ENCODE assay signal across 1 cellular context in genomic region chr19:54203151-54203611, GRCh38.
TF ChIP-seq lines count a peak whose summit lies in the region.

No MANE protein-coding gene starts in this region.

TF ChIP-seq in HepG2, 621 proteins besides CTCF, POLR2A, EP300 and RAD21 (continued from another document):
- TF ChIP-seq ZFP41 (CRISPR knock-in tag; IDR thresholded peaks at IDR 0.05; ENCODE audit: borderline replicate concordance) (no peak), THAP11 (CRISPR knock-in tag; IDR thresholded peaks at IDR 0.05) (peak; percentile 19; the same call in 1 of the 2 replicates), HMG20A (CRISPR knock-in tag; IDR thresholded peaks at IDR 0.05; ENCODE audit: borderline replicate concordance) (peak; percentile 47; the same call in 1 of the 2 replicates), ZNF570 (CRISPR knock-in tag; IDR thresholded peaks at IDR 0.05; ENCODE audit: borderline replicate concordance) (no peak), LCORL (IDR thresholded peaks at IDR 0.05) (no peak), LCORL (CRISPR knock-in tag; IDR thresholded peaks at IDR 0.05) (no peak), ZNF331 (CRISPR knock-in tag; IDR thresholded peaks at IDR 0.05) (no peak), MXD1 (CRISPR knock-in tag; IDR thresholded peaks at IDR 0.05) (0 out of 2 replicates have a peak, but pooled peaks have one; percentile 29), REXO4 (CRISPR knock-in tag; IDR thresholded peaks at IDR 0.05; ENCODE audit: borderline replicate concordance) (no peak), IRF2 (CRISPR knock-in tag; IDR thresholded peaks at IDR 0.05) (peak; percentile 22; the same call in 1 of the 2 replicates), KLF16 (CRISPR knock-in tag; IDR thresholded peaks at IDR 0.05) (0 out of 4 replicates have a peak, but pooled peaks of 1 of the 2 experiments have one; percentile 22), BCL6 (CRISPR knock-in tag; IDR thresholded peaks at IDR 0.05) (peak; percentile 94), SOX5 (CRISPR knock-in tag; IDR thresholded peaks at IDR 0.05; ENCODE audit: borderline replicate concordance) (peak; percentile 29; the same call in 1 of the 2 replicates), HDAC1 (CRISPR knock-in tag; IDR thresholded peaks at IDR 0.05) (0 out of 2 replicates have a peak, but pooled peaks have one; percentile 42), AHDC1 (CRISPR knock-in tag; IDR thresholded peaks at IDR 0.05; ENCODE audit: borderline replicate concordance) (no peak), ERF (CRISPR knock-in tag; IDR thresholded peaks at IDR 0.05) (peak; percentile 43; the same call in 1 of the 2 replicates), FOXA3 (CRISPR knock-in tag; IDR thresholded peaks at IDR 0.05) (peak; percentile 25; the same call in 1 of the 2 replicates), KAT8 (CRISPR knock-in tag; IDR thresholded peaks at IDR 0.05) (0 out of 2 replicates have a peak, but pooled peaks have one; percentile 25), RXRB (CRISPR knock-in tag; IDR thresholded peaks at IDR 0.05; ENCODE audit: borderline replicate concordance) (peak; percentile 71), ZNF256 (CRISPR knock-in tag; conservative IDR thresholded peaks at IDR 0.05) (no peak), SAP130 (CRISPR knock-in tag; IDR thresholded peaks at IDR 0.05; ENCODE audit: low read depth) (peak; percentile 72), PATZ1 (CRISPR knock-in tag; IDR thresholded peaks at IDR 0.05) (0 out of 2 replicates have a peak, but pooled peaks have one; percentile 1), NR2F6 (IDR thresholded peaks at IDR 0.05) (no peak), NR2F6 (CRISPR knock-in tag; IDR thresholded peaks at IDR 0.05) (peak; percentile 23; the same call in 1 of the 2 replicates)
- TF ChIP-seq, protein P1, sequence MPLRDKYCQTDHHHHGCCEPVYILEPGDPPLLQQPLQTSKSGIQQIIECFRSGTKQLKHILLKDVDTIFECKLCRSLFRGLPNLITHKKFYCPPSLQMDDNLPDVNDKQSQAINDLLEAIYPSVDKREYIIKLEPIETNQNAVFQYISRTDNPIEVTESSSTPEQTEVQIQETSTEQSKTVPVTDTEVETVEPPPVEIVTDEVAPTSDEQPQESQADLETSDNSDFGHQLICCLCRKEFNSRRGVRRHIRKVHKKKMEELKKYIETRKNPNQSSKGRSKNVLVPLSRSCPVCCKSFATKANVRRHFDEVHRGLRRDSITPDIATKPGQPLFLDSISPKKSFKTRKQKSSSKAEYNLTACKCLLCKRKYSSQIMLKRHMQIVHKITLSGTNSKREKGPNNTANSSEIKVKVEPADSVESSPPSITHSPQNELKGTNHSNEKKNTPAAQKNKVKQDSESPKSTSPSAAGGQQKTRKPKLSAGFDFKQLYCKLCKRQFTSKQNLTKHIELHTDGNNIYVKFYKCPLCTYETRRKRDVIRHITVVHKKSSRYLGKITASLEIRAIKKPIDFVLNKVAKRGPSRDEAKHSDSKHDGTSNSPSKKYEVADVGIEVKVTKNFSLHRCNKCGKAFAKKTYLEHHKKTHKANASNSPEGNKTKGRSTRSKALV (CRISPR knock-in tag; IDR thresholded peaks at IDR 0.05), result 0 out of 2 replicates have a peak, but pooled peaks have one; percentile 20
- TF ChIP-seq, protein P2, sequence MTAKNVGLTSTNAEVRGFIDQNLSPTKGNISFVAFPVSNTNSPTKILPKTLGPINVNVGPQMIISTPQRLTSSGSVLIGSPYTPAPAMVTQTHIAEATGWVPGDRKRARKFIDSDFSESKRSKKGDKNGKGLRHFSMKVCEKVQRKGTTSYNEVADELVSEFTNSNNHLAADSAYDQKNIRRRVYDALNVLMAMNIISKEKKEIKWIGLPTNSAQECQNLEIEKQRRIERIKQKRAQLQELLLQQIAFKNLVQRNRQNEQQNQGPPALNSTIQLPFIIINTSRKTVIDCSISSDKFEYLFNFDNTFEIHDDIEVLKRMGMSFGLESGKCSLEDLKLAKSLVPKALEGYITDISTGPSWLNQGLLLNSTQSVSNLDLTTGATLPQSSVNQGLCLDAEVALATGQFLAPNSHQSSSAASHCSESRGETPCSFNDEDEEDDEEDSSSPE (CRISPR knock-in tag; IDR thresholded peaks at IDR 0.05), result 0 out of 2 replicates have a peak, but pooled peaks have one; percentile 19
- TF ChIP-seq, protein P3, sequence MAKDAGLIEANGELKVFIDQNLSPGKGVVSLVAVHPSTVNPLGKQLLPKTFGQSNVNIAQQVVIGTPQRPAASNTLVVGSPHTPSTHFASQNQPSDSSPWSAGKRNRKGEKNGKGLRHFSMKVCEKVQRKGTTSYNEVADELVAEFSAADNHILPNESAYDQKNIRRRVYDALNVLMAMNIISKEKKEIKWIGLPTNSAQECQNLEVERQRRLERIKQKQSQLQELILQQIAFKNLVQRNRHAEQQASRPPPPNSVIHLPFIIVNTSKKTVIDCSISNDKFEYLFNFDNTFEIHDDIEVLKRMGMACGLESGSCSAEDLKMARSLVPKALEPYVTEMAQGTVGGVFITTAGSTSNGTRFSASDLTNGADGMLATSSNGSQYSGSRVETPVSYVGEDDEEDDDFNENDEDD (CRISPR knock-in tag; IDR thresholded peaks at IDR 0.05; ENCODE audit: borderline replicate concordance), result peak; percentile 23; the same call in 1 of the 2 replicates
TF ChIP-seq in HepG2: peak in this region for 52.
